Comparison of ENCODE assay signal across 8 cellular contexts in the genomic region with DNA sequence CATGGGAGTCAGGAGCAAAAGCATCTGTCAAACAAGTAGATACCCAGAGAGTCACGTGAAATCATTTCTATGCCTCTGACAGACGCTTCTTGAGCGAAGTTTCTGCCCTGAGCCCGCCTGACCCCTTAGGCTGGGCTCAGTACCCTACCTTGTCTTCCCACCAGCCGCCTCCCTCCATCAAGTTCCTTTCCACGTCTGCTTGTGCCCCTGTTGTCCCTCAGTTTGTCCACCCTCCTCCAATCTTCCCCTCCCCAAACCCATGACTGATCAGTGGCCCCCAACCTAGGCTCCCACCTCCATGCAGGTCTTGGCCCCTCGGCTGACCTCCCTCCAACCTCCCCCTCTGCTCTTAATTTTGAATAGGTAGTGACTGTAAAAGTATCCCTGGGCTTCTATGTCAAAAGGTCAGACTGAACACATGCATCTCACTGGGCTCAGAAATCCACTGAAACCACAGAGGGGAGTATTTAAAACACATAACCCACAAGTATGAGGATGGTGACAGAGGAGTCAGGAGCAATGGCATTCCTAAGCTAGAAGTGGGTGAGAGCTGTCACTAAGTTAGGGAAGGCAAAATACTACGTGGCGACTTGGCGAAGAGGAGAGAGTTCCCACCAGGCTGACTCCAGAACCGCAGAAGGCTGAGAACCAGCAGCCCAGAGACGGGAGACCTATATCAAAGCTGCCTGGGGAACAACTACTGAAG. TPM values are rescaled to one million over a fixed set of nuclear protein-coding genes. Genes with fewer than 3 reads are reported as not detected.
DNase-seq lines count a peak whose midpoint lies in the region; ATAC-seq and TF ChIP-seq lines count a peak whose summit lies in the region.

No MANE protein-coding gene starts in this region.

- no peak overlapping the region for H3K4me2 ChIP-seq in mesenchymal stem cell (ENCODE audit: low read length, poor library complexity, severe bottlenecking)

- H3K4me3 Mint-ChIP-seq in activated naive CD8-positive, alpha-beta T cell treated with anti-CD3 and anti-CD28 coated beads for 36 hours, result peak overlapping the region; percentile 14

- no peak overlapping the region for H2BK120ac ChIP-seq in mesenchymal stem cell (ENCODE audit: low read depth, low read length)

- no peak for TF ChIP-seq CTCF in HEK293 (tag by site-specific recombination; IDR thresholded peaks at IDR 0.05)

- no peaks in the 10 kb centered on the region for H3K27me3 ChIP-seq in mesenchymal stem cell (ENCODE audit: control insufficient read depth in 1 of 2, insufficient read depth in 1 of 2, low read length in 2 of 2)

- H3K14ac ChIP-seq in mesenchymal stem cell (ENCODE audit: low read length in 2 of 2), result peak overlapping the region in 1 of 2 experiments; percentile 49

- no peak overlapping the region for H2BK5ac ChIP-seq in mesenchymal stem cell (ENCODE audit: low read depth, low read length, poor library complexity, severe bottlenecking)

- peaks cover 9% of the 10 kb centered on the region for H3K36me3 Mint-ChIP-seq in activated naive CD8-positive, alpha-beta T cell treated with anti-CD3 and anti-CD28 coated beads for 36 hours

- H3K79me1 ChIP-seq in mesenchymal stem cell (replicated peaks; ENCODE audit: low read length, poor library complexity, severe bottlenecking), result peaks cover 33% of the 10 kb centered on the region

- H2BK15ac ChIP-seq in mesenchymal stem cell (ENCODE audit: low read depth, poor library complexity, severe bottlenecking), result no peak overlapping the region

- no peak overlapping the region for H2BK12ac ChIP-seq in mesenchymal stem cell (ENCODE audit: low read length in 2 of 2)

- H3K27me3 Mint-ChIP-seq in activated naive CD8-positive, alpha-beta T cell treated with anti-CD3 and anti-CD28 coated beads for 36 hours, result no peaks in the 10 kb centered on the region

- H3K36me3 ChIP-seq in HEK293 (ENCODE audit: control insufficient read depth in 2 of 2, insufficient read depth in 1 of 2, low read length in 2 of 2) (peaks cover 13 to 61% of the 10 kb centered on the region in 2 experiments), mesenchymal stem cell (ENCODE audit: control insufficient read depth in 1 of 2, insufficient read depth in 2 of 2, low read depth in 1 of 2, low read length in 2 of 2) (peaks cover 51 to 60% of the 10 kb centered on the region in 2 experiments)

- CTCF ChIA-PET in HEK293 (lab: Yijun Ruan, JAX), result interaction anchor here (1.8 to 2.2 kb wide), 2 partner anchors 45 kb away, joined by 6 to 10 read pairs; a partner anchor contains a TSS

- no peak overlapping the region for H3K23ac ChIP-seq in mesenchymal stem cell (ENCODE audit: low read length in 2 of 2)

- peak overlapping the region; percentile 97 for H3K9ac ChIP-seq in mesenchymal stem cell (ENCODE audit: low read length)

- peaks cover 22% of the 10 kb centered on the region for H3K4me1 Mint-ChIP-seq in activated naive CD8-positive, alpha-beta T cell treated with anti-CD3 and anti-CD28 coated beads for 36 hours

- WGBS in mesenchymal stem cell, result 90% methylated on average over 12 of the region's 12 CpGs

- no peak for ATAC-seq in GM21576 (IDR thresholded peaks at IDR 0.05; ENCODE audit: unreplicated experiment)

- no peak overlapping the region for H4K91ac ChIP-seq in mesenchymal stem cell (ENCODE audit: low read length)

- POLR2A ChIA-PET in HEK293 (lab: Yijun Ruan, JAX), result interaction anchor here (0.7 to 2.5 kb wide), 6 partner anchors 23 to 196 kb away, joined by 4 to 11 read pairs (median 8); a partner anchor contains a TSS

- peak overlapping the region; percentile 15 for H3K27ac Mint-ChIP-seq in activated naive CD8-positive, alpha-beta T cell treated with anti-CD3 and anti-CD28 coated beads for 36 hours

- H3K9me3 Mint-ChIP-seq in activated naive CD8-positive, alpha-beta T cell treated with anti-CD3 and anti-CD28 coated beads for 36 hours, result no peaks in the 10 kb centered on the region

- H3K9me3 ChIP-seq in HEK293 (ENCODE audit: control insufficient read depth, insufficient read depth, low read depth, low read length) (no peaks in the 10 kb centered on the region), mesenchymal stem cell (ENCODE audit: control insufficient read depth, low read length) (no peaks in the 10 kb centered on the region)

- no peak overlapping the region for H4K8ac ChIP-seq in mesenchymal stem cell (ENCODE audit: low read length)

- H3K4me3 ChIP-seq in HEK293 (ENCODE audit: low read depth, low read length) (no peak overlapping the region), mesenchymal stem cell (ENCODE audit: insufficient read depth in 1 of 2, low read depth in 1 of 2, low read length in 2 of 2) (peak overlapping the region; percentile 23 to 91)

- H3K27ac ChIP-seq in HEK293 (ENCODE audit: extremely low read depth, low read depth, low read length) (peak overlapping the region; percentile 69), mesenchymal stem cell (ENCODE audit: low read length, poor library complexity, severe bottlenecking) (peak overlapping the region; percentile 93)

- DNase-seq in AG08395 (ENCODE audit: low spot score), result peak; percentile 57
- DNase-seq in activated naive CD8-positive, alpha-beta T cell treated with anti-CD3 and anti-CD28 coated beads for 36 hours, result no peak
- peak; percentile 91 for DNase-seq in mesenchymal stem cell
- no peak for DNase-seq in NCI-H2227 treated with DMSO at 0.1 percent for 48 hours (lab: John Stamatoyannopoulos, UW)
- DNase-seq in DMS 273 treated with DMSO at 0.1 percent for 48 hours (lab: John Stamatoyannopoulos, UW), result no peak
- DNase-seq in stimulated activated CD8-positive, alpha-beta memory T cell treated with anti-CD3 and anti-CD28 coated beads, Interleukin-4, amount 100 ng/mL, for 48 hours, result no peak

- H3K4me1 ChIP-seq in HEK293 (ENCODE audit: control insufficient read depth, insufficient read depth, low read length) (peaks cover 7% of the 10 kb centered on the region; the same call in 1 of the 2 replicates), mesenchymal stem cell (ENCODE audit: control insufficient read depth, insufficient read depth, low read depth, low read length) (peaks cover 30% of the 10 kb centered on the region)

- H2AFZ ChIP-seq in mesenchymal stem cell (ENCODE audit: low read depth, low read length), result no peak overlapping the region

- no peak overlapping the region for H3K18ac ChIP-seq in mesenchymal stem cell (ENCODE audit: low read depth in 1 of 2, low read length in 2 of 2)

- H3K4ac ChIP-seq in mesenchymal stem cell (ENCODE audit: low read depth in 1 of 2, low read length in 2 of 2), result no peak overlapping the region

- no peak overlapping the region for H2AK5ac ChIP-seq in mesenchymal stem cell (ENCODE audit: low read length, severe bottlenecking)

TF ChIP-seq in HEK293, 187 proteins besides CTCF, POLR2A, EP300 and RAD21 (continues in another document):
- no peak for TF ChIP-seq ZNF366 (tag by site-specific recombination; conservative IDR thresholded peaks at IDR 0.05)
- TF ChIP-seq ZNF354C (tag by site-specific recombination; IDR thresholded peaks at IDR 0.05; ENCODE audit: borderline replicate concordance, low read depth), result no peak
- no peak for TF ChIP-seq ZNF157 (tag by site-specific recombination; IDR thresholded peaks at IDR 0.05)
- no peak for TF ChIP-seq GLI4 (tag by site-specific recombination; IDR thresholded peaks at IDR 0.05)
- TF ChIP-seq ZNF16 (tag by site-specific recombination; IDR thresholded peaks at IDR 0.05; ENCODE audit: low read depth), result no peak
- TF ChIP-seq ZNF266 (tag by site-specific recombination; IDR thresholded peaks at IDR 0.05; ENCODE audit: low read depth), result no peak
- TF ChIP-seq, protein P1, sequence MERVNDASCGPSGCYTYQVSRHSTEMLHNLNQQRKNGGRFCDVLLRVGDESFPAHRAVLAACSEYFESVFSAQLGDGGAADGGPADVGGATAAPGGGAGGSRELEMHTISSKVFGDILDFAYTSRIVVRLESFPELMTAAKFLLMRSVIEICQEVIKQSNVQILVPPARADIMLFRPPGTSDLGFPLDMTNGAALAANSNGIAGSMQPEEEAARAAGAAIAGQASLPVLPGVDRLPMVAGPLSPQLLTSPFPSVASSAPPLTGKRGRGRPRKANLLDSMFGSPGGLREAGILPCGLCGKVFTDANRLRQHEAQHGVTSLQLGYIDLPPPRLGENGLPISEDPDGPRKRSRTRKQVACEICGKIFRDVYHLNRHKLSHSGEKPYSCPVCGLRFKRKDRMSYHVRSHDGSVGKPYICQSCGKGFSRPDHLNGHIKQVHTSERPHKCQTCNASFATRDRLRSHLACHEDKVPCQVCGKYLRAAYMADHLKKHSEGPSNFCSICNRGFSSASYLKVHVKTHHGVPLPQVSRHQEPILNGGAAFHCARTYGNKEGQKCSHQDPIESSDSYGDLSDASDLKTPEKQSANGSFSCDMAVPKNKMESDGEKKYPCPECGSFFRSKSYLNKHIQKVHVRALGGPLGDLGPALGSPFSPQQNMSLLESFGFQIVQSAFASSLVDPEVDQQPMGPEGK (tag by site-specific recombination; IDR thresholded peaks at IDR 0.05), result no peak
- TF ChIP-seq FEZF1 (tag by site-specific recombination; IDR thresholded peaks at IDR 0.05), result no peak
- no peak for TF ChIP-seq GFI1B (tag by site-specific recombination; IDR thresholded peaks at IDR 0.05)
- TF ChIP-seq ZNF426 (tag by site-specific recombination; IDR thresholded peaks at IDR 0.05), result no peak
- no peak for TF ChIP-seq ZNF473 (tag by site-specific recombination; IDR thresholded peaks at IDR 0.05)
- TF ChIP-seq ZNF621 (tag by site-specific recombination; IDR thresholded peaks at IDR 0.05), result no peak
- no peak for TF ChIP-seq ZBTB20 (tag by site-specific recombination; IDR thresholded peaks at IDR 0.05)
- no peak for TF ChIP-seq ZNF544 (tag by site-specific recombination; IDR thresholded peaks at IDR 0.05)

RNA-seq across cellular contexts. Expression of a gene that starts 1.7 kb away (rescaled TPM):
- 1 to 10 TPM; 4.2 to 5.3 TPM for total RNA-seq in activated naive CD8-positive, alpha-beta T cell treated with anti-CD3 and anti-CD28 coated beads for 36 hours
- polyA plus RNA-seq in mesenchymal stem cell (2013, experiment 1 of 2), result 5.0 TPM
- polyA plus RNA-seq in mesenchymal stem cell (2013, experiment 2 of 2), result 5.1 TPM

RNA-seq across cellular contexts. Expression of a gene that starts 7.6 kb away (rescaled TPM):
- total RNA-seq in activated naive CD8-positive, alpha-beta T cell treated with anti-CD3 and anti-CD28 coated beads for 36 hours, result 10 to 100 TPM; 12.8 to 13.7 TPM
- 4.1 TPM for polyA plus RNA-seq in mesenchymal stem cell (2013, experiment 1 of 2)
- polyA plus RNA-seq in mesenchymal stem cell (2013, experiment 2 of 2), result 3.8 TPM

RNA-seq across cellular contexts. Expression of a gene that starts 23.0 kb away (rescaled TPM):
- total RNA-seq in activated naive CD8-positive, alpha-beta T cell treated with anti-CD3 and anti-CD28 coated beads for 36 hours, result 10 to 100 TPM in 1 of 2 experiments, 1 to 10 TPM in 1; 9.4 to 10.1 TPM
- 2.5 TPM for polyA plus RNA-seq in mesenchymal stem cell (2013, experiment 1 of 2)
- polyA plus RNA-seq in mesenchymal stem cell (2013, experiment 2 of 2), result 2.0 TPM

RNA-seq across cellular contexts. Expression of a gene that starts 34.5 kb away (rescaled TPM):
- 1 to 10 TPM; 4.3 TPM for total RNA-seq in activated naive CD8-positive, alpha-beta T cell treated with anti-CD3 and anti-CD28 coated beads for 36 hours
- polyA plus RNA-seq in mesenchymal stem cell (2013, experiment 1 of 2), result 0.68 TPM
- polyA plus RNA-seq in mesenchymal stem cell (2013, experiment 2 of 2), result 0.60 TPM

RNA-seq across cellular contexts. Expression of a gene that starts 37.3 kb away (rescaled TPM):
- 10 to 100 TPM; 23.4 to 28.0 TPM for total RNA-seq in activated naive CD8-positive, alpha-beta T cell treated with anti-CD3 and anti-CD28 coated beads for 36 hours
- 11.7 TPM for polyA plus RNA-seq in mesenchymal stem cell (2013, experiment 1 of 2)
- 12.9 TPM for polyA plus RNA-seq in mesenchymal stem cell (2013, experiment 2 of 2)

Comparison
In these comparisons a context has a peak if more than half of its experiments do, and no peak if none do; other contexts are left out.
1. DNase-seq: peak in AG08395 (single experiment) and mesenchymal stem cell (single experiment); none in activated naive CD8-positive, alpha-beta T cell treated with anti-CD3 and anti-CD28 coated beads for 36 hours (single experiment), NCI-H2227 treated with DMSO at 0.1 percent for 48 hours (single experiment), DMS 273 treated with DMSO at 0.1 percent for 48 hours (single experiment) and stimulated activated CD8-positive, alpha-beta memory T cell treated with anti-CD3 and anti-CD28 coated beads, Interleukin-4, amount 100 ng/mL, for 48 hours (single experiment).